Comparison of ENCODE assay signal across 8 cellular contexts in genomic region chr4:76504613-76505465, GRCh38.
DNase-seq lines count a peak whose midpoint lies in the region; ATAC-seq and TF ChIP-seq lines count a peak whose summit lies in the region.

No MANE protein-coding gene starts in this region.

- DNase-seq in BE2C = no peak
- peak; percentile 52 for DNase-seq in GM13977 (ENCODE audit: low spot score)
- peak; percentile 25 for DNase-seq in NCI-H345 treated with DMSO at 0.1 percent for 48 hours (lab: John Stamatoyannopoulos, UW; ENCODE audit: unreplicated experiment)
- DNase-seq in cardiac fibroblast (ENCODE audit: low read depth in 2 of 2) = peak; percentile 77 to 79
- no peak for DNase-seq in lower lobe of right lung
- DNase-seq in GM19240 (ENCODE audit: insufficient read length, low spot score) = no peak

- H3K4me1 ChIP-seq in BE2C (no peaks in the 10 kb centered on the region; the same call in 1 of the 2 replicates), lower lobe of right lung (no peaks in the 10 kb centered on the region)

- TF ChIP-seq CTCF in BE2C (IDR thresholded peaks at IDR 0.05; ENCODE audit: low read depth, low read length) = peak; percentile 61
- TF ChIP-seq CTCF in GM13977 (IDR thresholded peaks at IDR 0.05; ENCODE audit: extremely low read depth, insufficient read depth, missing control alignments) = peak; percentile 56
- TF ChIP-seq CTCF in cardiac fibroblast (IDR thresholded peaks at IDR 0.05; ENCODE audit: low read depth, low read length) = peak; percentile 48
- peak; percentile 67 for TF ChIP-seq CTCF in lower lobe of right lung (IDR thresholded peaks at IDR 0.05)

- H3K27ac ChIP-seq in lower lobe of right lung = no peak overlapping the region

- H3K36me3 ChIP-seq in BE2C = no peaks in the 10 kb centered on the region
- no peaks in the 10 kb centered on the region for H3K36me3 ChIP-seq in lower lobe of right lung

- H3K27me3 ChIP-seq in BE2C (peaks cover 17% of the 10 kb centered on the region), lower lobe of right lung (ENCODE audit: low read depth) (no peaks in the 10 kb centered on the region)

- no peak overlapping the region for H3K4me3 ChIP-seq in BE2C (ENCODE audit: low read depth, low read length)
- H3K4me3 ChIP-seq in cardiac fibroblast (replicated peaks in 1 of 2; ENCODE audit: low read depth in 2 of 2, low read length in 2 of 2) = no peak overlapping the region
- H3K4me3 ChIP-seq in lower lobe of right lung = no peak overlapping the region

- intact Hi-C loops in lower lobe of right lung (cut with DNase I) = loop anchor here (10.0 kb wide), 1 partner anchor 70 kb away; the partner anchor contains the start of gene SHROOM3

- ATAC-seq in lower lobe of right lung = peak in 1 of 2 donors; percentile 73
- no peak for ATAC-seq in HG03039 (IDR thresholded peaks at IDR 0.05; ENCODE audit: unreplicated experiment)
- no peak for ATAC-seq in HG03469 (IDR thresholded peaks at IDR 0.05; ENCODE audit: unreplicated experiment)

- in situ Hi-C loops in GM13977 (cut with MboI; ENCODE audit: low pct_unique_long_range_greater_than_20kb, low sequenced_read_pairs, unreplicated experiment) = loop anchor here (5.0 to 25.0 kb wide), 3 partner anchors 73 to 707 kb away; no protein-coding TSS in a partner anchor

- H3K9me3 ChIP-seq in BE2C = no peaks in the 10 kb centered on the region
- no peaks in the 10 kb centered on the region for H3K9me3 ChIP-seq in lower lobe of right lung

Comparison
In these comparisons a context has a peak if more than half of its experiments do, and no peak if none do; other contexts are left out.
1. DNase-seq: peak in GM13977 (single experiment), NCI-H345 treated with DMSO at 0.1 percent for 48 hours (single experiment) and cardiac fibroblast (2 of 2); none in BE2C (single experiment), lower lobe of right lung (single experiment) and GM19240 (single experiment).
2. Peak in every context shown above with its lines, with median percentiles within 50 percentile points of each other: CTCF ChIP-seq.